8 cellular contexts compared by ENCODE assay signal in the genomic region with DNA sequence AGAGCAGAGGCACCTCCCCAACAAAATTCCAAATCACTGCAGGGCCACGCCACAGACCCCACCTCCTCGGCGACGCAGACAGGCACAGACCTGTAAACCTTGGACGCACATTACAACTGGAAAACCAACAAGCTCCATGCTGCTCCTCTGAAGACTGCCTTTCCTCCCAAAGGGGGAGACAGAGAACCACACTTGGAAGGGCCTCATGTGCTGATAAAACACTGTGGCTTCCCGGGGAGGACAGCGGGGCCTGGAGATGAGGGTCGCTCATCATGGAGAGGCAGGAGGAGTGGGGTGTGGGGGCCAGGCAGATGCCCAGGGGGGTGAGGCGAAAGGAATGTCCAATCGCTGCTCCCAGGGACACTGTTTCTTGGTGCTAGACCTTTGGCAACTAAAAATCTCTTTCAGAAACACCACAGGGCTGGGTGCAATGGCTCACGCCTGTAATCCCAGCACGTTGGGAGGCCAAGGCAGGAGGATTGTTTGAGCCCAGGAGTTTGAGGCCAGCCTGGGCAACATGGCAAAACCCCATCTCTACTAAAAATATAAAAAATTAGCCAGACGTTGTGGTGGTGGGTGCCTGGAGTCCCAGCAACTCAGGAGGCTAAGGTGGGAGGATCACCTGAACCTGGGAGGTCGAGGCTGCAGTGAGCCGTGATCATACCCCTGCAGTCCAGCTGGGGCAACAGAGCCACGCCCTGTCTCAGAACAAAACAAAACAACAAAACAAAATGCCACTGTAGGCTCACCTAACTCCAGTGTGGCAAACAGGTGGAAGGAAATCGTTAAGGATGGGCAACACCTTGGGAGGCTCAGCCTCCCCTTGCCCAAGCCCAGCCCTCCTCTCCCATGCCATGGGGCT. TPM values are rescaled to one million over a fixed set of nuclear protein-coding genes. Genes with fewer than 3 reads are reported as not detected.
DNase-seq lines count a peak whose midpoint lies in the region; ATAC-seq and TF ChIP-seq lines count a peak whose summit lies in the region.

No MANE protein-coding gene starts in this region.

- H3K27me3 Mint-ChIP-seq in stimulated activated naive CD8-positive, alpha-beta T cell treated with anti-CD3 and anti-CD28 coated beads, Interleukin-15, Interleukin-2, amounts not matched to agents 100 ng/mL and 50 ng/mL, for 24 hours = no peaks in the 10 kb centered on the region
- H3K27me3 Mint-ChIP-seq in stimulated activated naive CD8-positive, alpha-beta T cell treated with anti-CD3 and anti-CD28 coated beads, Interleukin-15, amount 100 ng/mL, for 72 hours = no peaks in the 10 kb centered on the region

- no peak overlapping the region for H3K4me3 Mint-ChIP-seq in stimulated activated naive CD8-positive, alpha-beta T cell treated with anti-CD3 and anti-CD28 coated beads, Interleukin-15, Interleukin-2, amounts not matched to agents 100 ng/mL and 50 ng/mL, for 24 hours
- H3K4me3 Mint-ChIP-seq in stimulated activated naive CD8-positive, alpha-beta T cell treated with anti-CD3 and anti-CD28 coated beads, Interleukin-15, amount 100 ng/mL, for 72 hours = no peak overlapping the region

- peaks cover 10% of the 10 kb centered on the region for H3K4me1 Mint-ChIP-seq in stimulated activated naive CD8-positive, alpha-beta T cell treated with anti-CD3 and anti-CD28 coated beads, Interleukin-15, Interleukin-2, amounts not matched to agents 100 ng/mL and 50 ng/mL, for 24 hours (ENCODE audit: low read depth)
- H3K4me1 Mint-ChIP-seq in stimulated activated naive CD8-positive, alpha-beta T cell treated with anti-CD3 and anti-CD28 coated beads, Interleukin-15, amount 100 ng/mL, for 72 hours = peaks cover 10% of the 10 kb centered on the region

- peaks cover 14% of the 10 kb centered on the region for H3K36me3 Mint-ChIP-seq in stimulated activated naive CD8-positive, alpha-beta T cell treated with anti-CD3 and anti-CD28 coated beads, Interleukin-15, Interleukin-2, amounts not matched to agents 100 ng/mL and 50 ng/mL, for 24 hours (ENCODE audit: low read depth)

- DNase-seq in stimulated activated naive CD8-positive, alpha-beta T cell treated with anti-CD3 and anti-CD28 coated beads, Interleukin-15, amount 100 ng/mL, for 72 hours = no peak
- DNase-seq in astrocyte of the spinal cord (ENCODE audit: low read depth, low spot score) (peak; percentile 48), iPS DF 19.7 (ENCODE audit: low read depth, low spot score) (peak; percentile 33), ureter (ENCODE audit: low spot score) (peak; percentile 54), KG1 (lab: John Stamatoyannopoulos, UW) (no peak), NCI-H2029 (lab: John Stamatoyannopoulos, UW) (no peak)

- peak; percentile 66 for TF ChIP-seq CTCF in astrocyte of the spinal cord (IDR thresholded peaks at IDR 0.05; ENCODE audit: low read depth, low read length)

- H3K27ac Mint-ChIP-seq in stimulated activated naive CD8-positive, alpha-beta T cell treated with anti-CD3 and anti-CD28 coated beads, Interleukin-15, Interleukin-2, amounts not matched to agents 100 ng/mL and 50 ng/mL, for 24 hours = peak overlapping the region; percentile 11
- no peak overlapping the region for H3K27ac Mint-ChIP-seq in stimulated activated naive CD8-positive, alpha-beta T cell treated with anti-CD3 and anti-CD28 coated beads, Interleukin-15, amount 100 ng/mL, for 72 hours

- no peak overlapping the region for H3K4me3 ChIP-seq in astrocyte of the spinal cord (ENCODE audit: low read depth, low read length)

- no peak for ATAC-seq in stimulated activated naive CD8-positive, alpha-beta T cell treated with anti-CD3 and anti-CD28 coated beads, Interleukin-15, amount 100 ng/mL, for 72 hours
- no peak for ATAC-seq in HG02840 (IDR thresholded peaks at IDR 0.05; ENCODE audit: low FRiP score, unreplicated experiment)

- in situ Hi-C loops in astrocyte of the spinal cord (cut with HindIII; ENCODE audit: low sequenced_read_pairs) = no loop called here

- H3K9me3 Mint-ChIP-seq in stimulated activated naive CD8-positive, alpha-beta T cell treated with anti-CD3 and anti-CD28 coated beads, Interleukin-15, Interleukin-2, amounts not matched to agents 100 ng/mL and 50 ng/mL, for 24 hours = peaks cover 3% of the 10 kb centered on the region
- no peaks in the 10 kb centered on the region for H3K9me3 Mint-ChIP-seq in stimulated activated naive CD8-positive, alpha-beta T cell treated with anti-CD3 and anti-CD28 coated beads, Interleukin-15, amount 100 ng/mL, for 72 hours

RNA-seq across cellular contexts. Expression of gene ABHD12, which starts 53.8 kb away (rescaled TPM):
- total RNA-seq in ureter = 105 TPM

Comparison
In these comparisons a context has a peak if more than half of its experiments do, and no peak if none do; other contexts are left out.
1. DNase-seq: peak in astrocyte of the spinal cord (single experiment), iPS DF 19.7 (single experiment) and ureter (single experiment); none in stimulated activated naive CD8-positive, alpha-beta T cell treated with anti-CD3 and anti-CD28 coated beads, Interleukin-15, amount 100 ng/mL, for 72 hours (0 of 2), KG1 (single experiment) and NCI-H2029 (single experiment).